In the genomic region with DNA sequence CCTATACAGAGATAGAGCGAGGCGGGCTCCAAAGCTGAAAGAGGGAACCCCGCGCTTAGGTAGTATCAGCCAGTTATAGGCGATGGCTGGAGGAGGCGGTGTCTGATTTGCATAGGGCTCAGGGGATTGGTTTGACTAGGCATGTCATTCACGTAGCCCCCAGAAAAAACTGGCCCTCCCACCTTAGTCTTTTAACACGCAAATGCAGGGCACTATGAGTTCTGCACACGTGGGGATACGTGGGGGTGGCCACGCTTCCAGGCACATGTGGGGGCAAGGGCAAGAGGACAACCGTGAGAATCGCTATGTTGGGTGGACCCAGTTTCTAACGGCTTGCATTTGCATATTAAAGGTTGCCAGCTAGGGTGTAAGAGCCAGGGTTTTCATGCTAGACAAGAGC, we compare ENCODE assay signal across 1 cellular context.
TF ChIP-seq lines count a peak whose summit lies in the region.

No MANE protein-coding gene starts in this region.

TF ChIP-seq in HepG2, 621 proteins besides CTCF, POLR2A, EP300 and RAD21 (continued from another document):
- TF ChIP-seq, protein P1, sequence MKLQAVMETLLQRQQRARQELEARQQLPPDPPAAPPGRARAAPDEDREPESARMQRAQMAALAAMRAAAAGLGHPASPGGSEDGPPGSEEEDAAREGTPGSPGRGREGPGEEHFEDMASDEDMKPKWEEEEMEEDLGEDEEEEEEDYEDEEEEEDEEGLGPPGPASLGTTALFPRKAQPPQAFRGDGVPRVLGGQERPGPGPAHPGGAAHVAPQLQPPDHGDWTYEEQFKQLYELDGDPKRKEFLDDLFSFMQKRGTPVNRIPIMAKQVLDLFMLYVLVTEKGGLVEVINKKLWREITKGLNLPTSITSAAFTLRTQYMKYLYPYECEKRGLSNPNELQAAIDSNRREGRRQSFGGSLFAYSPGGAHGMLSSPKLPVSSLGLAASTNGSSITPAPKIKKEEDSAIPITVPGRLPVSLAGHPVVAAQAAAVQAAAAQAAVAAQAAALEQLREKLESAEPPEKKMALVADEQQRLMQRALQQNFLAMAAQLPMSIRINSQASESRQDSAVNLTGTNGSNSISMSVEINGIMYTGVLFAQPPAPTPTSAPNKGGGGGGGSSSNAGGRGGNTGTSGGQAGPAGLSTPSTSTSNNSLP (IDR thresholded peaks at IDR 0.05; ENCODE audit: low read depth, low read length) = no peak
- TF ChIP-seq, protein P2, sequence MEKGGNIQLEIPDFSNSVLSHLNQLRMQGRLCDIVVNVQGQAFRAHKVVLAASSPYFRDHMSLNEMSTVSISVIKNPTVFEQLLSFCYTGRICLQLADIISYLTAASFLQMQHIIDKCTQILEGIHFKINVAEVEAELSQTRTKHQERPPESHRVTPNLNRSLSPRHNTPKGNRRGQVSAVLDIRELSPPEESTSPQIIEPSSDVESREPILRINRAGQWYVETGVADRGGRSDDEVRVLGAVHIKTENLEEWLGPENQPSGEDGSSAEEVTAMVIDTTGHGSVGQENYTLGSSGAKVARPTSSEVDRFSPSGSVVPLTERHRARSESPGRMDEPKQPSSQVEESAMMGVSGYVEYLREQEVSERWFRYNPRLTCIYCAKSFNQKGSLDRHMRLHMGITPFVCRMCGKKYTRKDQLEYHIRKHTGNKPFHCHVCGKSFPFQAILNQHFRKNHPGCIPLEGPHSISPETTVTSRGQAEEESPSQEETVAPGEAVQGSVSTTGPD (CRISPR knock-in tag; IDR thresholded peaks at IDR 0.05) = no peak
- no peak for TF ChIP-seq SMAD9 (CRISPR knock-in tag; IDR thresholded peaks at IDR 0.05)
- TF ChIP-seq SCMH1 (CRISPR knock-in tag; IDR thresholded peaks at IDR 0.05; ENCODE audit: borderline replicate concordance) = no peak
- TF ChIP-seq ZNF224 (CRISPR knock-in tag; IDR thresholded peaks at IDR 0.05) = no peak
- no peak for TF ChIP-seq ZNF432 (CRISPR knock-in tag; IDR thresholded peaks at IDR 0.05; ENCODE audit: borderline replicate concordance)
- no peak for TF ChIP-seq YEATS2 (CRISPR knock-in tag; IDR thresholded peaks at IDR 0.05; ENCODE audit: borderline replicate concordance)
- no peak for TF ChIP-seq CHD4 (IDR thresholded peaks at IDR 0.05; ENCODE audit: borderline replicate concordance, low read length)
- TF ChIP-seq, protein P3, sequence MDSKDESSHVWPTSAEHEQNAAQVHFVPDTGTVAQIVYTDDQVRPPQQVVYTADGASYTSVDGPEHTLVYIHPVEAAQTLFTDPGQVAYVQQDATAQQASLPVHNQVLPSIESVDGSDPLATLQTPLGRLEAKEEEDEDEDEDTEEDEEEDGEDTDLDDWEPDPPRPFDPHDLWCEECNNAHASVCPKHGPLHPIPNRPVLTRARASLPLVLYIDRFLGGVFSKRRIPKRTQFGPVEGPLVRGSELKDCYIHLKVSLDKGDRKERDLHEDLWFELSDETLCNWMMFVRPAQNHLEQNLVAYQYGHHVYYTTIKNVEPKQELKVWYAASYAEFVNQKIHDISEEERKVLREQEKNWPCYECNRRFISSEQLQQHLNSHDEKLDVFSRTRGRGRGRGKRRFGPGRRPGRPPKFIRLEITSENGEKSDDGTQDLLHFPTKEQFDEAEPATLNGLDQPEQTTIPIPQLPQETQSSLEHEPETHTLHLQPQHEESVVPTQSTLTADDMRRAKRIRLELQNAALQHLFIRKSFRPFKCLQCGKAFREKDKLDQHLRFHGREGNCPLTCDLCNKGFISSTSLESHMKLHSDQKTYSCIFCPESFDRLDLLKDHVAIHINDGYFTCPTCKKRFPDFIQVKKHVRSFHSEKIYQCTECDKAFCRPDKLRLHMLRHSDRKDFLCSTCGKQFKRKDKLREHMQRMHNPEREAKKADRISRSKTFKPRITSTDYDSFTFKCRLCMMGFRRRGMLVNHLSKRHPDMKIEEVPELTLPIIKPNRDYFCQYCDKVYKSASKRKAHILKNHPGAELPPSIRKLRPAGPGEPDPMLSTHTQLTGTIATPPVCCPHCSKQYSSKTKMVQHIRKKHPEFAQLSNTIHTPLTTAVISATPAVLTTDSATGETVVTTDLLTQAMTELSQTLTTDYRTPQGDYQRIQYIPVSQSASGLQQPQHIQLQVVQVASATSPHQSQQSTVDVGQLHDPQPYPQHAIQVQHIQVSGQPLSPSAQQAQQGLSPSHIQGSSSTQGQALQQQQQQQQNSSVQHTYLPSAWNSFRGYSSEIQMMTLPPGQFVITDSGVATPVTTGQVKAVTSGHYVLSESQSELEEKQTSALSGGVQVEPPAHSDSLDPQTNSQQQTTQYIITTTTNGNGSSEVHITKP (CRISPR knock-in tag; IDR thresholded peaks at IDR 0.05; ENCODE audit: low read depth) = no peak
- no peak for TF ChIP-seq RFX3 (CRISPR knock-in tag; IDR thresholded peaks at IDR 0.05)
- TF ChIP-seq PTBP1 (IDR thresholded peaks at IDR 0.05; ENCODE audit: low read depth, low read length, poor library complexity, severe bottlenecking) = no peak
- TF ChIP-seq GTF2F1 (IDR thresholded peaks at IDR 0.05; ENCODE audit: low read length) = no peak
- TF ChIP-seq FIP1L1 (IDR thresholded peaks at IDR 0.05; ENCODE audit: borderline replicate concordance, insufficient read depth, low read depth, low read length) = no peak
- TF ChIP-seq, protein P4, sequence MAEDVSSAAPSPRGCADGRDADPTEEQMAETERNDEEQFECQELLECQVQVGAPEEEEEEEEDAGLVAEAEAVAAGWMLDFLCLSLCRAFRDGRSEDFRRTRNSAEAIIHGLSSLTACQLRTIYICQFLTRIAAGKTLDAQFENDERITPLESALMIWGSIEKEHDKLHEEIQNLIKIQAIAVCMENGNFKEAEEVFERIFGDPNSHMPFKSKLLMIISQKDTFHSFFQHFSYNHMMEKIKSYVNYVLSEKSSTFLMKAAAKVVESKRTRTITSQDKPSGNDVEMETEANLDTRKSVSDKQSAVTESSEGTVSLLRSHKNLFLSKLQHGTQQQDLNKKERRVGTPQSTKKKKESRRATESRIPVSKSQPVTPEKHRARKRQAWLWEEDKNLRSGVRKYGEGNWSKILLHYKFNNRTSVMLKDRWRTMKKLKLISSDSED (CRISPR knock-in tag; IDR thresholded peaks at IDR 0.05) = no peak
- no peak for TF ChIP-seq MIXL1 (CRISPR knock-in tag; IDR thresholded peaks at IDR 0.05)
- TF ChIP-seq CREM (IDR thresholded peaks at IDR 0.05) = no peak
- TF ChIP-seq CREM (CRISPR knock-in tag; IDR thresholded peaks at IDR 0.05) = no peak
- TF ChIP-seq ZBTB38 (CRISPR knock-in tag; IDR thresholded peaks at IDR 0.05) = no peak
- TF ChIP-seq ZNF3 (CRISPR knock-in tag; IDR thresholded peaks at IDR 0.05) = no peak
- no peak for TF ChIP-seq THYN1 (CRISPR knock-in tag; IDR thresholded peaks at IDR 0.05; ENCODE audit: borderline replicate concordance, low read depth)
